17 cellular contexts compared by ENCODE assay signal in genomic region chr2:233799716-233800115, GRCh38. TPM values are rescaled to one million over a fixed set of nuclear protein-coding genes. Genes with fewer than 3 reads are reported as not detected.
DNase-seq lines count a peak whose midpoint lies in the region; ATAC-seq and TF ChIP-seq lines count a peak whose summit lies in the region.
"Had no signal": no experiment of that assay in that cellular context is flagged by ENCODE, and none has a peak within 500 bp of the region (broad histone marks: within the 10 kb centered on the region; RNA-seq: fewer than 3 reads in every experiment).

No MANE protein-coding gene starts in this region.

- no peaks in the 10 kb centered on the region for H3K79me2 ChIP-seq in osteoblast (ENCODE audit: insufficient read depth, low read length)

- no peak overlapping the region for H3K4me2 ChIP-seq in osteoblast (ENCODE audit: insufficient read depth, low read length)
- H3K4me2 ChIP-seq: BLaER1 treated with 17β-estradiol and CSF1 and Interleukin-3, amounts not matched to agents 10 nM and 100 nM had no signal

- H3K9me3 Mint-ChIP-seq in activated T-cell treated with anti-CD3 and anti-CD28 coated beads, Interleukin-2, amount 50 U/mL, for 24 hours, result no peaks in the 10 kb centered on the region
- H3K9me3 Mint-ChIP-seq in activated CD4-positive, alpha-beta memory T cell treated with anti-CD3 and anti-CD28 coated beads for 36 hours, result no peaks in the 10 kb centered on the region

- H2AFZ ChIP-seq in osteoblast (ENCODE audit: low read length), result no peak overlapping the region
- H2AFZ ChIP-seq: GM23248 had no signal

- H4K20me1 ChIP-seq in osteoblast (ENCODE audit: insufficient read depth, low read length), result no peaks in the 10 kb centered on the region
- H4K20me1 ChIP-seq: BLaER1 treated with 17β-estradiol and CSF1 and Interleukin-3, amounts not matched to agents 10 nM and 100 nM had no signal

- ATAC-seq in GM18511 (IDR thresholded peaks at IDR 0.05; ENCODE audit: unreplicated experiment), result no peak
- ATAC-seq: HCT116 had no signal

- POLR2A ChIA-PET in activated CD4-positive, alpha-beta memory T cell treated with anti-CD3 and anti-CD28 coated beads for 36 hours (lab: Charles Lee), result no interaction called here

- no peak overlapping the region for H3K4me3 Mint-ChIP-seq in activated T-cell treated with anti-CD3 and anti-CD28 coated beads, Interleukin-2, amount 50 U/mL, for 24 hours
- H3K4me3 Mint-ChIP-seq in activated CD4-positive, alpha-beta memory T cell treated with anti-CD3 and anti-CD28 coated beads for 36 hours, result no peak overlapping the region
- H3K4me3 Mint-ChIP-seq: CD4-positive, CD25-positive, alpha-beta regulatory T cell had no signal

- peaks cover 6% of the 10 kb centered on the region for H3K27me3 ChIP-seq in osteoblast (ENCODE audit: insufficient read depth, low read length)
- H3K27me3 ChIP-seq: BLaER1 treated with 17β-estradiol and CSF1 and Interleukin-3, amounts not matched to agents 10 nM and 100 nM had no signal

- peaks cover 2% of the 10 kb centered on the region for H3K4me1 Mint-ChIP-seq in activated T-cell treated with anti-CD3 and anti-CD28 coated beads, Interleukin-2, amount 50 U/mL, for 24 hours (ENCODE audit: low read depth)
- H3K4me1 Mint-ChIP-seq in activated CD4-positive, alpha-beta memory T cell treated with anti-CD3 and anti-CD28 coated beads for 36 hours (ENCODE audit: low read depth), result no peaks in the 10 kb centered on the region
- H3K4me1 Mint-ChIP-seq: CD4-positive, CD25-positive, alpha-beta regulatory T cell had no signal

- H3K27ac Mint-ChIP-seq in activated T-cell treated with anti-CD3 and anti-CD28 coated beads, Interleukin-2, amount 50 U/mL, for 24 hours, result no peak overlapping the region
- H3K27ac Mint-ChIP-seq in activated CD4-positive, alpha-beta memory T cell treated with anti-CD3 and anti-CD28 coated beads for 36 hours, result no peak overlapping the region
- H3K27ac Mint-ChIP-seq: CD4-positive, CD25-positive, alpha-beta regulatory T cell had no signal

- intact Hi-C loops in activated CD4-positive, alpha-beta memory T cell treated with anti-CD3 and anti-CD28 coated beads for 36 hours (cut with micrococcal nuclease), result no loop called here

- H3K27ac ChIP-seq in osteoblast (ENCODE audit: low read depth, low read length), result no peak overlapping the region
- H3K27ac ChIP-seq: BLaER1 treated with 17β-estradiol and CSF1 and Interleukin-3, amounts not matched to agents 10 nM and 100 nM; GM23248; HL-60 had no signal

- H3K4me3 ChIP-seq in osteoblast (ENCODE audit: insufficient read depth, low read length), result no peak overlapping the region
- H3K4me3 ChIP-seq: BLaER1 treated with 17β-estradiol and CSF1 and Interleukin-3, amounts not matched to agents 10 nM and 100 nM; GM23248 had no signal

- CTCF ChIA-PET in activated CD4-positive, alpha-beta memory T cell treated with anti-CD3 and anti-CD28 coated beads for 36 hours (lab: Charles Lee), result no interaction called here

- no peaks in the 10 kb centered on the region for H3K36me3 Mint-ChIP-seq in activated T-cell treated with anti-CD3 and anti-CD28 coated beads, Interleukin-2, amount 50 U/mL, for 24 hours (ENCODE audit: low read depth)
- no peaks in the 10 kb centered on the region for H3K36me3 Mint-ChIP-seq in activated CD4-positive, alpha-beta memory T cell treated with anti-CD3 and anti-CD28 coated beads for 36 hours
- H3K36me3 Mint-ChIP-seq: CD4-positive, CD25-positive, alpha-beta regulatory T cell had no signal

- H3K9me3 ChIP-seq in osteoblast (ENCODE audit: low read depth, low read length), result no peaks in the 10 kb centered on the region
- H3K9me3 ChIP-seq: BLaER1 treated with 17β-estradiol and CSF1 and Interleukin-3, amounts not matched to agents 10 nM and 100 nM had no signal

- peak; percentile 15 for DNase-seq in activated T-cell treated with anti-CD3 and anti-CD28 coated beads, Interleukin-2, amount 50 U/mL, for 24 hours
- DNase-seq in activated T-cell treated with anti-CD3 and anti-CD28 coated beads, Interleukin-2, amount 50 U/mL, for 1 hour, result no peak
- DNase-seq in activated CD4-positive, alpha-beta memory T cell treated with anti-CD3 and anti-CD28 coated beads for 36 hours, result peak; percentile 4
- DNase-seq in islet precursor cell (peak; percentile 40), osteoblast (ENCODE audit: insufficient read length, low spot score, missing footprints) (peak; percentile 36), NCI-H82 (lab: John Stamatoyannopoulos, UW) (no peak), NCI-H2227 (lab: John Stamatoyannopoulos, UW; ENCODE audit: unreplicated experiment) (no peak)
- DNase-seq: ACHN; CD4-positive, CD25-positive, alpha-beta regulatory T cell; DMS53; GF-D8; GM23248 had no signal

- H3K4me1 ChIP-seq in osteoblast (ENCODE audit: insufficient read depth, low read length), result no peaks in the 10 kb centered on the region

- no peak for TF ChIP-seq CTCF in osteoblast (IDR thresholded peaks at IDR 0.05; ENCODE audit: extremely low read depth, low read depth, low read length)

- H3K36me3 ChIP-seq in osteoblast (ENCODE audit: insufficient read depth, low read length), result no peaks in the 10 kb centered on the region
- H3K36me3 ChIP-seq: BLaER1 treated with 17β-estradiol and CSF1 and Interleukin-3, amounts not matched to agents 10 nM and 100 nM had no signal

- peaks cover 22% of the 10 kb centered on the region for H3K27me3 Mint-ChIP-seq in activated T-cell treated with anti-CD3 and anti-CD28 coated beads, Interleukin-2, amount 50 U/mL, for 24 hours
- peaks cover 2% of the 10 kb centered on the region for H3K27me3 Mint-ChIP-seq in activated CD4-positive, alpha-beta memory T cell treated with anti-CD3 and anti-CD28 coated beads for 36 hours

RNA-seq across cellular contexts. Expression of gene MROH2A, which starts 21.6 kb away (rescaled TPM):
- not detected for total RNA-seq in activated CD4-positive, alpha-beta memory T cell treated with anti-CD3 and anti-CD28 coated beads for 36 hours
- not detected in 2 replicates for total RNA-seq in osteoblast
- total RNA-seq: A172; CD4-positive, CD25-positive, alpha-beta regulatory T cell; GM23248 had no signal

RNA-seq across cellular contexts. Expression of gene UGT1A1, which starts 39.6 kb away (rescaled TPM):
- total RNA-seq in activated CD4-positive, alpha-beta memory T cell treated with anti-CD3 and anti-CD28 coated beads for 36 hours, result not detected
- not detected in 2 replicates for total RNA-seq in osteoblast
- total RNA-seq: A172; CD4-positive, CD25-positive, alpha-beta regulatory T cell; GM23248 had no signal

RNA-seq across cellular contexts. Expression of gene HJURP, which starts 54.6 kb away (rescaled TPM):
- total RNA-seq in activated CD4-positive, alpha-beta memory T cell treated with anti-CD3 and anti-CD28 coated beads for 36 hours, result 100 to 1,000 TPM in 1 of 2 experiments, 10 to 100 TPM in 1; 98.4 to 102 TPM
- total RNA-seq in osteoblast, result 2.9 and 3.5 TPM in 2 replicates

Comparison
In these comparisons a context has a peak if more than half of its experiments do, and no peak if none do; other contexts are left out.
1. DNase-seq: peak in activated T-cell treated with anti-CD3 and anti-CD28 coated beads, Interleukin-2, amount 50 U/mL, for 24 hours (single experiment), activated CD4-positive, alpha-beta memory T cell treated with anti-CD3 and anti-CD28 coated beads for 36 hours (single experiment), islet precursor cell (single experiment) and osteoblast (single experiment); none in activated T-cell treated with anti-CD3 and anti-CD28 coated beads, Interleukin-2, amount 50 U/mL, for 1 hour (single experiment), NCI-H82 (single experiment) and NCI-H2227 (single experiment).
2. RNA of gene HJURP, which starts 54.6 kb away (total RNA-seq): 98.4 to 102 TPM in activated CD4-positive, alpha-beta memory T cell treated with anti-CD3 and anti-CD28 coated beads for 36 hours; 2.9 to 3.5 TPM in osteoblast; every median in the first group is over 10 times any median in the second.